12 cellular contexts compared by ENCODE assay signal in the genomic region with DNA sequence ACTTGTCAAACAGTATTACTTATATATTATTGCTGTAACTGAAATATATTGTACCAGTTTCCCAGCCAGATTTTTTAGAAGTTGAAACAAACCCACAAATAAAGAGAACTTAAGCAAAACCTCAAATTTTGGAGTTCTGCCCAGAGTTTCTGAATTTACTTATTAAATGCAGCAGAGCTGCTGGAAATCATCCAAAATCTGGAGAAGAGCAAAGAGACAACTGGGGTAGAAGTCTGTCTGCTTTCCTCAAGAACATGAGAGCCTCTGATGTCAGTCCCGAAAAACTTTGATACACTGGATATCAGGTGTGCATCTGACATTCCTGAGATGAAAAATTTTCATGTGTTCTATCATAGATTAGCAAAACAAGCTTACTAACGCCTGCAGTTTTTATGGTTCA.
DNase-seq lines count a peak whose midpoint lies in the region; ATAC-seq and TF ChIP-seq lines count a peak whose summit lies in the region.
"Had no signal": no experiment of that assay in that cellular context is flagged by ENCODE, and none has a peak within 500 bp of the region (broad histone marks: within the 10 kb centered on the region; RNA-seq: fewer than 3 reads in every experiment).

No MANE protein-coding gene starts in this region.

- peak; percentile 83 for DNase-seq in AG10803 (ENCODE audit: low read depth)
- peak; percentile 88 for DNase-seq in LHCN-M2 (ENCODE audit: low read depth)
- peak; percentile 83 for DNase-seq in astrocyte of the spinal cord (ENCODE audit: low read depth, low spot score)
- DNase-seq in left lobe of liver (ENCODE audit: low spot score): no peak
- no peak for DNase-seq in activated CD8-positive, alpha-beta memory T cell treated with anti-CD3 and anti-CD28 coated beads for 24 hours
- DNase-seq in activated T-cell treated with anti-CD3 and anti-CD28 coated beads, Interleukin-2, amount 50 U/mL, for 4 hours: no peak
- DNase-seq in retina: no peak
- DNase-seq: body of pancreas, immature natural killer cell, NCI-H524, SIG-M5 had no signal

- H3K9me3 Mint-ChIP-seq in activated T-cell treated with anti-CD3 and anti-CD28 coated beads, Interleukin-2, amount 50 U/mL, for 4 hours: no peaks in the 10 kb centered on the region
- H3K9me3 Mint-ChIP-seq: immature natural killer cell had no signal

- TF ChIP-seq CTCF in AG10803 (conservative IDR thresholded peaks at IDR 0.05; ENCODE audit: low read length): no peak
- no peak for TF ChIP-seq CTCF in astrocyte of the spinal cord (IDR thresholded peaks at IDR 0.05; ENCODE audit: low read depth, low read length)

- H3K4me3 Mint-ChIP-seq in activated T-cell treated with anti-CD3 and anti-CD28 coated beads, Interleukin-2, amount 50 U/mL, for 4 hours: no peak overlapping the region
- H3K4me3 Mint-ChIP-seq: immature natural killer cell had no signal

- ATAC-seq in left lobe of liver (peak; percentile 62), HG02678 (IDR thresholded peaks at IDR 0.05; ENCODE audit: unreplicated experiment) (no peak)
- no peak for ATAC-seq in activated T-cell treated with anti-CD3 and anti-CD28 coated beads, Interleukin-2, amount 50 U/mL, for 4 hours
- ATAC-seq: body of pancreas had no signal

- peaks cover 38% of the 10 kb centered on the region for H3K4me1 Mint-ChIP-seq in activated T-cell treated with anti-CD3 and anti-CD28 coated beads, Interleukin-2, amount 50 U/mL, for 4 hours (ENCODE audit: low read depth)
- H3K4me1 Mint-ChIP-seq: immature natural killer cell had no signal

- H3K36me3 Mint-ChIP-seq in activated T-cell treated with anti-CD3 and anti-CD28 coated beads, Interleukin-2, amount 50 U/mL, for 4 hours (ENCODE audit: insufficient read depth): peaks cover 49% of the 10 kb centered on the region

- in situ Hi-C loops in astrocyte of the spinal cord (cut with HindIII; ENCODE audit: low sequenced_read_pairs): no loop called here

- H3K4me3 ChIP-seq in AG10803 (ENCODE audit: low read length) (no peak overlapping the region), astrocyte of the spinal cord (ENCODE audit: low read depth, low read length) (no peak overlapping the region)
- H3K4me3 ChIP-seq: body of pancreas had no signal

- H3K27me3 Mint-ChIP-seq in activated T-cell treated with anti-CD3 and anti-CD28 coated beads, Interleukin-2, amount 50 U/mL, for 4 hours (ENCODE audit: low read depth): no peaks in the 10 kb centered on the region

Comparison
In these comparisons a context has a peak if more than half of its experiments do, and no peak if none do; other contexts are left out.
1. DNase-seq: peak in AG10803 (single experiment), LHCN-M2 (single experiment) and astrocyte of the spinal cord (single experiment); none in left lobe of liver (single experiment), activated CD8-positive, alpha-beta memory T cell treated with anti-CD3 and anti-CD28 coated beads for 24 hours (single experiment), activated T-cell treated with anti-CD3 and anti-CD28 coated beads, Interleukin-2, amount 50 U/mL, for 4 hours (single experiment) and retina (single experiment).